Comparison of ENCODE assay signal across 16 cellular contexts in genomic region chrX:41634284-41634683, GRCh38. TPM values are rescaled to one million over a fixed set of nuclear protein-coding genes. Genes with fewer than 3 reads are reported as not detected.
A peak's percentile ranks its signal among the peaks of the same experiment; 100 is the strongest.
DNase-seq lines count a peak whose midpoint lies in the region; ATAC-seq and TF ChIP-seq lines count a peak whose summit lies in the region.
"Had no signal": no experiment of that assay in that cellular context is flagged by ENCODE, and none has a peak within 500 bp of the region (broad histone marks: within the 10 kb centered on the region; RNA-seq: fewer than 3 reads in every experiment).

No MANE protein-coding gene starts in this region.

- no peak overlapping the region for H3K27ac ChIP-seq in IMR-90 (ENCODE audit: insufficient read depth, low read length)
- H3K27ac ChIP-seq in fibroblast of lung (ENCODE audit: insufficient read depth, low read length), result no peak overlapping the region
- H3K27ac ChIP-seq in PC-9, result no peak overlapping the region
- H3K27ac ChIP-seq: left lung, skin epidermis, testis had no signal

- WGBS in IMR-90 (ENCODE audit: extremely low coverage in 2 of 2, insufficient read length in 1 of 2), 2 experiments, result no CpG with 5 or more reads among the region's 2 CpGs

- in situ Hi-C loops in IMR-90 (cut with MboI; ENCODE audit: low sequenced_read_pairs), result no loop called here

- no peaks in the 10 kb centered on the region for H3K9me2 ChIP-seq in PC-9 (ENCODE audit: insufficient read depth)

- no peak overlapping the region for H3K4me3 Mint-ChIP-seq in glutamatergic neuron (ENCODE audit: unreplicated experiment)
- H3K4me3 Mint-ChIP-seq: CD8-positive, alpha-beta T cell; neural crest cell had no signal

- H3K36me3 Mint-ChIP-seq in glutamatergic neuron (ENCODE audit: unreplicated experiment), result no peaks in the 10 kb centered on the region

- ATAC-seq in IMR-90 (ENCODE audit: low read depth), result no peak
- ATAC-seq: CD8-positive, alpha-beta T cell; left lung had no signal

- H3K4me3 ChIP-seq in IMR-90 (ENCODE audit: insufficient read depth, low read depth, low read length) (no peak overlapping the region), fibroblast of lung (replicated peaks in 1 of 4; ENCODE audit: control extremely low read depth in 1 of 4, insufficient read depth in 1 of 4, low read depth in 3 of 4, low read length in 4 of 4) (no peak overlapping the region), skeletal muscle cell (ENCODE audit: low read depth, low read length) (no peak overlapping the region), PC-9 (no peak overlapping the region)
- H3K4me3 ChIP-seq: left lung, skin epidermis, testis had no signal

- CTCF ChIA-PET in IMR-90 (lab: Yijun Ruan, JAX) (no interaction called here), PC-9 (lab: Charles Lee) (no interaction called here)

- H2BK120ac ChIP-seq in IMR-90 (ENCODE audit: low read depth, low read length), result no peak overlapping the region

- no peak for TF ChIP-seq POLR2A in IMR-90 (IDR thresholded peaks at IDR 0.05; ENCODE audit: low read depth, low read length)

- intact Hi-C loops in IMR-90 (cut with micrococcal nuclease), result no loop called here
- intact Hi-C loops in PC-9 (cut with micrococcal nuclease; ENCODE audit: unreplicated experiment), result no loop called here

- H4K91ac ChIP-seq in IMR-90 (ENCODE audit: insufficient read depth, low read depth, low read length), result no peak overlapping the region

- H2BK5ac ChIP-seq in IMR-90 (ENCODE audit: low read depth, low read length, poor library complexity, severe bottlenecking), result no peak overlapping the region

- TF ChIP-seq CTCF in IMR-90 (conservative IDR thresholded peaks at IDR 0.05; ENCODE audit: low read depth, low read length) (no peak), fibroblast of lung (conservative IDR thresholded peaks at IDR 0.05 in 1 of 2, IDR thresholded peaks at IDR 0.05 in 1 of 2; ENCODE audit: low read depth in 1 of 2, low read length in 2 of 2) (no peak), PC-9 (conservative IDR thresholded peaks at IDR 0.05) (no peak), glutamatergic neuron (IDR thresholded peaks at IDR 0.05; ENCODE audit: partially characterized antibody, unreplicated experiment) (no peak)

- no peak overlapping the region for H4K5ac ChIP-seq in IMR-90 (ENCODE audit: low read depth, low read length)

- H3K18ac ChIP-seq in IMR-90 (ENCODE audit: low read depth, low read length), result no peak overlapping the region

- H3K79me1 ChIP-seq in IMR-90 (ENCODE audit: low read depth in 1 of 2, low read length in 2 of 2), result no peaks in the 10 kb centered on the region

- H2AK9ac ChIP-seq in IMR-90 (replicated peaks; ENCODE audit: low read depth, low read length, poor library complexity), result no peak overlapping the region

- no peak overlapping the region for H2AK5ac ChIP-seq in IMR-90 (ENCODE audit: low read depth, low read length)

- H3K79me2 ChIP-seq in fibroblast of lung (ENCODE audit: control insufficient read depth, insufficient read depth, low read length) (no peaks in the 10 kb centered on the region), PC-9 (ENCODE audit: low read depth) (no peaks in the 10 kb centered on the region)

- H3K9me3 ChIP-seq in IMR-90 (ENCODE audit: control insufficient read depth, insufficient read depth, low read length) (no peaks in the 10 kb centered on the region), fibroblast of lung (ENCODE audit: control insufficient read depth, insufficient read depth, low read depth, low read length) (no peaks in the 10 kb centered on the region), PC-9 (ENCODE audit: insufficient read depth, low read depth) (no peaks in the 10 kb centered on the region)
- H3K9me3 ChIP-seq: left lung, testis had no signal

- H3K36me3 ChIP-seq in IMR-90 (ENCODE audit: control insufficient read depth, insufficient read depth, low read length), result no peaks in the 10 kb centered on the region
- H3K36me3 ChIP-seq in fibroblast of lung (ENCODE audit: control insufficient read depth, insufficient read depth, low read length), result no peaks in the 10 kb centered on the region
- no peaks in the 10 kb centered on the region for H3K36me3 ChIP-seq in PC-9 (ENCODE audit: low read depth)
- H3K36me3 ChIP-seq: left lung had no signal

- H3K4me2 ChIP-seq in IMR-90 (ENCODE audit: low read depth, low read length) (no peak overlapping the region), fibroblast of lung (ENCODE audit: extremely low read depth, insufficient read depth, low read length) (no peak overlapping the region), PC-9 (no peak overlapping the region)

- no peak overlapping the region for H2AFZ ChIP-seq in IMR-90 (replicated peaks; ENCODE audit: low read length, poor library complexity)
- H2AFZ ChIP-seq in fibroblast of lung (ENCODE audit: low read length), result no peak overlapping the region
- H2AFZ ChIP-seq in PC-9, result no peak overlapping the region

- TF ChIP-seq RAD21 in IMR-90 (IDR thresholded peaks at IDR 0.05; ENCODE audit: low read length), result no peak

- dilution Hi-C loops in IMR-90 (cut with HindIII; ENCODE audit: low sequenced_read_pairs, unreplicated experiment), result no loop called here

- H3K27ac Mint-ChIP-seq in glutamatergic neuron (ENCODE audit: unreplicated experiment), result no peak overlapping the region
- H3K27ac Mint-ChIP-seq: CD8-positive, alpha-beta T cell had no signal

- no peak overlapping the region for H3K23ac ChIP-seq in IMR-90 (ENCODE audit: low read depth, low read length)

- no peak overlapping the region for H2BK20ac ChIP-seq in IMR-90 (ENCODE audit: low read depth, low read length)

- H3K27me3 Mint-ChIP-seq in glutamatergic neuron (ENCODE audit: unreplicated experiment), result peaks cover 4% of the 10 kb centered on the region

- H3K14ac ChIP-seq in IMR-90 (replicated peaks; ENCODE audit: low read depth, low read length), result no peak overlapping the region

- H3K56ac ChIP-seq in IMR-90 (ENCODE audit: extremely low read depth, insufficient read depth, low read length), result no peak overlapping the region

- no peaks in the 10 kb centered on the region for H4K20me1 ChIP-seq in IMR-90 (ENCODE audit: insufficient read depth, low read length)
- no peaks in the 10 kb centered on the region for H4K20me1 ChIP-seq in fibroblast of lung (ENCODE audit: control insufficient read depth, extremely low read depth, insufficient read depth, low read length)
- H4K20me1 ChIP-seq in PC-9 (ENCODE audit: insufficient read depth), result no peaks in the 10 kb centered on the region

- H3F3A ChIP-seq in PC-9 (ENCODE audit: insufficient read depth, low read depth), result no peaks in the 10 kb centered on the region

- H3K9ac ChIP-seq in IMR-90 (ENCODE audit: low read depth, low read length) (no peak overlapping the region), fibroblast of lung (ENCODE audit: insufficient read depth, low read length) (no peak overlapping the region)

- no peaks in the 10 kb centered on the region for H3K4me1 Mint-ChIP-seq in glutamatergic neuron (ENCODE audit: low read depth, unreplicated experiment)
- H3K4me1 Mint-ChIP-seq: neural crest cell had no signal

- H4K8ac ChIP-seq in IMR-90 (ENCODE audit: low read depth in 2 of 2, low read length in 2 of 2), result no peak overlapping the region

- H3K4me1 ChIP-seq in IMR-90 (ENCODE audit: control insufficient read depth, insufficient read depth, low read length) (no peaks in the 10 kb centered on the region), fibroblast of lung (ENCODE audit: control insufficient read depth, extremely low read depth, insufficient read depth, low read length) (no peaks in the 10 kb centered on the region), PC-9 (replicated peaks; ENCODE audit: insufficient read depth) (no peaks in the 10 kb centered on the region)
- H3K4me1 ChIP-seq: left lung, testis had no signal

- H3K4ac ChIP-seq in IMR-90 (ENCODE audit: low read depth, low read length), result no peak overlapping the region

- H3K27me3 ChIP-seq in IMR-90 (ENCODE audit: control insufficient read depth, insufficient read depth, low read length) (no peaks in the 10 kb centered on the region), fibroblast of lung (ENCODE audit: control insufficient read depth, insufficient read depth, low read length) (no peaks in the 10 kb centered on the region), PC-9 (ENCODE audit: insufficient read depth, low read depth) (no peaks in the 10 kb centered on the region)
- H3K27me3 ChIP-seq: testis had no signal

- peaks cover 4% of the 10 kb centered on the region for H3K9me3 Mint-ChIP-seq in glutamatergic neuron (ENCODE audit: unreplicated experiment)
- H3K9me3 Mint-ChIP-seq: CD8-positive, alpha-beta T cell had no signal

- DNase-seq in IMR-90 (peak; percentile 45), RPMI7951 (ENCODE audit: low read depth) (peak; percentile 74), fibroblast of lung (ENCODE audit: low read depth in 2 of 2) (peak; percentile 53 to 70), skeletal muscle cell (ENCODE audit: low read depth) (peak; percentile 10), PC-9 (no peak), glutamatergic neuron (no peak)
- DNase-seq in activated naive CD4-positive, alpha-beta T cell (lab: John Stamatoyannopoulos, UW), result no peak
- DNase-seq: activated CD4-positive, CD25-positive, alpha-beta regulatory T cell; CD8-positive, alpha-beta T cell; left lung; NCI-H1930; NCI-H82; testis had no signal

- BruUV-seq in IMR-90 (replicated peaks; lab: Mats Ljungman, UMichigan), result no TSS peak
- no TSS peak for BruUV-seq in PC-9 (replicated peaks; lab: Mats Ljungman, UMichigan)

- POLR2A ChIA-PET in IMR-90 (lab: Charles Lee; ENCODE audit: unreplicated experiment), result no interaction called here
- POLR2A ChIA-PET in PC-9 (lab: Charles Lee; ENCODE audit: unreplicated experiment), result no interaction called here

- H3K9me1 ChIP-seq in IMR-90 (ENCODE audit: insufficient read depth, low read length), result no peaks in the 10 kb centered on the region

- H2BK15ac ChIP-seq in IMR-90 (ENCODE audit: low read depth, low read length), result no peak overlapping the region

TF ChIP-seq in IMR-90, 13 proteins besides CTCF, POLR2A, EP300 and RAD21 (continues in another document):
- no peak for TF ChIP-seq MXI1 (IDR thresholded peaks at IDR 0.05; ENCODE audit: borderline replicate concordance, low read depth, low read length)

RNA-seq across cellular contexts. Expression of gene GPR34, which starts 54.5 kb away (rescaled TPM):
- total RNA-seq in IMR-90 (2012; rRNA removed) (not detected in 2 replicates), fibroblast of lung (not detected in 2 replicates), PC-9 (2021) (not detected in 2 replicates), glutamatergic neuron (ENCODE audit: unreplicated experiment) (not detected)
- polyA plus RNA-seq in IMR-90 (2012; rRNA removed) (not detected in 2 replicates), fibroblast of lung (not detected in 2 replicates)
- polyA plus RNA-seq in IMR-90 (2012; cell fraction: cytosol; rRNA removed), result not detected in 2 replicates
- 0.05 TPM in 1 of 2 replicates, not detected in the other for polyA plus RNA-seq in IMR-90 (2012; cell fraction: nucleus; rRNA removed; ENCODE audit: low replicate concordance)
- not detected in 2 replicates for total RNA-seq in RPMI7951 (2014; rRNA removed; shearing (Covaris generic))
- polyA plus RNA-seq in fibroblast of lung (2012), result not detected in 2 replicates
- polyA minus RNA-seq in fibroblast of lung (ENCODE audit: low replicate concordance), result not detected in 2 replicates
- total RNA-seq: dermis microvascular lymphatic vessel endothelial cell, neural crest cell had no signal

Comparison
In these comparisons a context has a peak if more than half of its experiments do, and no peak if none do; other contexts are left out.
1. DNase-seq: peak in IMR-90 (single experiment), RPMI7951 (single experiment), fibroblast of lung (2 of 2) and skeletal muscle cell (single experiment); none in PC-9 (0 of 2), activated naive CD4-positive, alpha-beta T cell (0 of 4) and glutamatergic neuron (single experiment).